8 cellular contexts compared by ENCODE assay signal in genomic region chr2:169480079-169480465, GRCh38. TPM values are rescaled to one million over a fixed set of nuclear protein-coding genes. Genes with fewer than 3 reads are reported as not detected.
A peak's percentile ranks its signal among the peaks of the same experiment; 100 is the strongest.
DNase-seq lines count a peak whose midpoint lies in the region; ATAC-seq, FAIRE-seq and TF ChIP-seq lines count a peak whose summit lies in the region.

No MANE protein-coding gene starts in this region.

- H3K27ac ChIP-seq in AG04450 (ENCODE audit: low read depth, low read length): no peak overlapping the region
- H3K27ac ChIP-seq in K562 (ENCODE audit: extremely low read depth, low read depth, low read length): peak overlapping the region; percentile 48
- H3K27ac ChIP-seq in mesendoderm (ENCODE audit: low read depth, low read length): no peak overlapping the region

- no peak overlapping the region for H2BK120ac ChIP-seq in mesendoderm (ENCODE audit: low read depth, low read length)

- 0 out of 3 replicates have a peak, but pooled peaks cover 2% of the 10 kb centered on the region for H3K79me2 ChIP-seq in K562 (ENCODE audit: control insufficient read depth, insufficient read depth, low read length)
- H3K79me2 ChIP-seq in mesendoderm (ENCODE audit: control insufficient read depth, insufficient read depth, low read length): no peaks in the 10 kb centered on the region

- no peaks in the 10 kb centered on the region for H3K9me1 ChIP-seq in K562 (ENCODE audit: control insufficient read depth, insufficient read depth, low read length)

- H3K4me3 ChIP-seq in AG04450 (ENCODE audit: low read depth, low read length): peak overlapping the region; percentile 78
- H3K4me3 ChIP-seq in HFF-Myc (replicated peaks; ENCODE audit: low read depth, low read length): peak overlapping the region; percentile 76
- peak overlapping the region; percentile 57 for H3K4me3 ChIP-seq in K562
- H3K4me3 ChIP-seq in mesendoderm (ENCODE audit: low read length): peak overlapping the region; percentile 25

- TF ChIP-seq CTCF in AG04450 (IDR thresholded peaks at IDR 0.05; ENCODE audit: low read depth, low read length) (no peak), HFF-Myc (IDR thresholded peaks at IDR 0.05; ENCODE audit: low read depth, low read length, missing control alignments) (no peak), K562 (IDR thresholded peaks at IDR 0.05 in 2 of 3, conservative IDR thresholded peaks at IDR 0.05 in 1 of 3; ENCODE audit: insufficient read depth in 2 of 3, low read depth in 1 of 3, low read length in 3 of 3) (no peak)

- 9% methylated on average over 9 of the region's 9 CpGs for WGBS in K562 (ENCODE audit: insufficient coverage, low coverage, missing lambda C conversion rate)
- WGBS in mesendoderm (ENCODE audit: extremely low coverage, insufficient coverage, low lambda C conversion rate): no CpG with 5 or more reads among the region's 9 CpGs

- H4K8ac ChIP-seq in mesendoderm (ENCODE audit: low read depth, low read length): no peak overlapping the region

- no peak overlapping the region for H2BK5ac ChIP-seq in mesendoderm (ENCODE audit: low read length)

- no peak for TF ChIP-seq RAD21 in K562 (CRISPR knock-in tag; conservative IDR thresholded peaks at IDR 0.05 in 1 of 2, IDR thresholded peaks at IDR 0.05 in 1 of 2)

- no peak overlapping the region for H2BK15ac ChIP-seq in mesendoderm (replicated peaks; ENCODE audit: low read depth)

- H3K9me3 ChIP-seq in AG04450 (ENCODE audit: control insufficient read depth, insufficient read depth, low read length) (no peaks in the 10 kb centered on the region; the same call in 1 of the 2 replicates), K562 (replicated peaks; ENCODE audit: control insufficient read depth, insufficient read depth, low read depth, low read length) (no peaks in the 10 kb centered on the region)

- in situ Hi-C loops in K562 (cut with MboI): no loop called here

- H3K27me3 ChIP-seq in AG04450 (ENCODE audit: control insufficient read depth, insufficient read depth, low read length) (no peaks in the 10 kb centered on the region), K562 (ENCODE audit: control insufficient read depth in 2 of 2, insufficient read depth in 2 of 2, low read length in 2 of 2) (no peaks in the 10 kb centered on the region), mesendoderm (ENCODE audit: insufficient read depth, low read length, poor library complexity) (peaks cover 2% of the 10 kb centered on the region)

- H3K79me1 ChIP-seq in mesendoderm (ENCODE audit: low read length): no peaks in the 10 kb centered on the region

- peak overlapping the region; percentile 98 for H2AFZ ChIP-seq in K562 (ENCODE audit: low read depth, low read length)

- BruUV-seq in K562 (replicated peaks; lab: Mats Ljungman, UMichigan): TSS peak; percentile 47

- POLR2A ChIA-PET in AG04450 (lab: Yijun Ruan, JAX): interaction anchor here (0.7 to 1.7 kb wide), 2 partner anchors 105 to 302 kb away, joined by 6 read pairs; partner anchors contain the start of gene PPIG
- POLR2A ChIA-PET in K562 (lab: Yijun Ruan, JAX): interaction anchor here (0.6 to 2.0 kb wide), 9 partner anchors 8 to 308 kb away, joined by 3 to 6 read pairs (median 3); no protein-coding TSS in a partner anchor

- H3K4ac ChIP-seq in mesendoderm (ENCODE audit: low read depth, low read length): no peak overlapping the region

- FAIRE-seq in K562 (lab: Jason Lieb, UNC): peak; percentile 42

- H3K4me2 ChIP-seq in K562 (ENCODE audit: insufficient read depth, low read length): peak overlapping the region; percentile 94
- peak overlapping the region; percentile 69 for H3K4me2 ChIP-seq in mesendoderm (ENCODE audit: low read length)

- no peak overlapping the region for H3K18ac ChIP-seq in mesendoderm (ENCODE audit: low read length)

- H3K36me3 ChIP-seq in K562 (ENCODE audit: control insufficient read depth, insufficient read depth, low read length) (peaks cover 3% of the 10 kb centered on the region; the same call in 1 of the 3 replicates), mesendoderm (ENCODE audit: control insufficient read depth, insufficient read depth, low read length) (no peaks in the 10 kb centered on the region)

- no peak overlapping the region for H2AK5ac ChIP-seq in mesendoderm (ENCODE audit: low read length)

- no peak overlapping the region for H4K5ac ChIP-seq in mesendoderm (ENCODE audit: low read length)

- no peak for TF ChIP-seq POLR2A in K562 (conservative IDR thresholded peaks at IDR 0.05)

- H3K56ac ChIP-seq in mesendoderm (ENCODE audit: low read length): peak overlapping the region; percentile 83

- H4K20me1 ChIP-seq in K562 (replicated peaks; ENCODE audit: control insufficient read depth, insufficient read depth, low read length): no peaks in the 10 kb centered on the region

- intact Hi-C loops in K562 (cut with micrococcal nuclease): no loop called here

- no peak for DNase-seq in AG04450 (ENCODE audit: low read depth, low spot score)
- DNase-seq in HFF-Myc (ENCODE audit: extremely low read depth, low read depth): no peak
- DNase-seq in K562 (ENCODE audit: extremely low read depth in 1 of 4, low spot score in 3 of 4): peak in 1 of 4 experiments; percentile 16
- peak; percentile 11 for DNase-seq in mesendoderm
- no peak for DNase-seq in NOMO-1 treated with dmso at 0.1 percent for 144 hours (lab: John Stamatoyannopoulos, UW; ENCODE audit: unreplicated experiment)
- DNase-seq in HuH-7.5 (ENCODE audit: low spot score): no peak

- H3K4me1 ChIP-seq in K562 (replicated peaks in 1 of 2; ENCODE audit: control insufficient read depth in 2 of 2, insufficient read depth in 2 of 2, low read length in 2 of 2) (peaks cover 6 to 10% of the 10 kb centered on the region in 2 experiments; a peak in 4 of 5 replicates), mesendoderm (ENCODE audit: control insufficient read depth, low read depth, low read length) (no peaks in the 10 kb centered on the region)

- ATAC-seq in K562: no peak
- no peak for ATAC-seq in GM18520 (IDR thresholded peaks at IDR 0.05; ENCODE audit: unreplicated experiment)
- ATAC-seq in GM21619 (IDR thresholded peaks at IDR 0.05; ENCODE audit: unreplicated experiment): no peak

- no peak for TF ChIP-seq EP300 in K562 (IDR thresholded peaks at IDR 0.05; ENCODE audit: low read length)

- H3K23ac ChIP-seq in mesendoderm (ENCODE audit: low read length): no peak overlapping the region

- peak overlapping the region; percentile 75 to 98 for H3K9ac ChIP-seq in K562 (ENCODE audit: insufficient read depth in 1 of 2, low read depth in 2 of 2, low read length in 2 of 2)
- peak overlapping the region; percentile 50 for H3K9ac ChIP-seq in mesendoderm (ENCODE audit: low read length)

- CTCF ChIA-PET in AG04450 (lab: Charles Lee): interaction anchor here (0.7 to 3.7 kb wide), 11 partner anchors 8 to 1393 kb away, joined by 3 to 11 read pairs (median 5); partner anchors contain the start of gene SSB
- CTCF ChIA-PET in K562 (lab: Yijun Ruan, JAX; ENCODE audit: low intra/inter-chr PET ratio): no interaction called here

TF ChIP-seq in K562, 482 proteins besides CTCF, POLR2A, EP300 and RAD21 (continues in another document):
- TF ChIP-seq DPF2 (IDR thresholded peaks at IDR 0.05): peak; percentile 4; the same call in 1 of the 2 replicates
- no peak for TF ChIP-seq MAZ (CRISPR knock-in tag; conservative IDR thresholded peaks at IDR 0.05 in 1 of 2, IDR thresholded peaks at IDR 0.05 in 1 of 2)

RNA-seq across cellular contexts. Expression of gene BBS5, which starts 0.8 kb away (rescaled TPM):
- polyA plus RNA-seq in AG04450 (2011; rRNA removed) (2.0 and 2.1 TPM in 2 replicates), K562 (2011; rRNA removed) (2.3 and 3.7 TPM in 2 replicates), K562 (2014; fragmentation: Illumina TruSeq; extraction: Trizol) (3.4 and 5.5 TPM in 2 replicates), K562 (2014; fragmentation: Nextera tagmentation; extraction: Ambion mirVana) (1 to 10 TPM in 1 of 2 experiments, under 1 TPM in 1; 0.48 to 1.4 TPM), K562 (2014; rRNA removed) (6.9 and 7.1 TPM in 2 replicates)
- polyA minus RNA-seq in AG04450 (2011; rRNA and poly(A)+ RNA removed): 4.5 and 5.8 TPM in 2 replicates
- 7.5 and 18.1 TPM in 2 replicates for total RNA-seq in K562 (2011; cell fraction: chromatin; rRNA removed; ENCODE audit: low replicate concordance)
- total RNA-seq in K562 (2011; cell fraction: nucleolus; rRNA removed): 2.2 and 4.5 TPM in 2 replicates
- 6.4 and 10.1 TPM in 2 replicates for total RNA-seq in K562 (2011; cell fraction: nucleoplasm; rRNA removed)
- total RNA-seq in K562 (2014; rRNA removed) (4.3 and 5.2 TPM in 2 replicates), K562 (2014; rRNA removed; fragmentation: Illumina TruSeq; extraction: Trizol) (4.7 and 4.8 TPM in 2 replicates), K562 (2015; rRNA removed; fragmentation: Illumina TruSeq; extraction: Trizol) (4.5 and 5.3 TPM in 2 replicates), K562 (2021) (5.0 and 6.5 TPM in 2 replicates)
- 2.1 and 5.2 TPM in 2 replicates for polyA plus RNA-seq in K562 (2011; cell fraction: cytosol; rRNA removed)
- polyA plus RNA-seq in K562 (2011; cell fraction: nucleus; rRNA removed): 2.7 and 4.4 TPM in 2 replicates
- 2.7 and 4.2 TPM in 2 replicates for polyA plus RNA-seq in K562 (2012)
- polyA minus RNA-seq in K562 (2011; rRNA and poly(A)+ RNA removed): 3.5 and 3.7 TPM in 2 replicates
- 1.1 and 2.5 TPM in 2 replicates for polyA minus RNA-seq in K562 (2011; cell fraction: cytosol; rRNA and poly(A)+ RNA removed)
- 3.8 and 6.9 TPM in 2 replicates for polyA minus RNA-seq in K562 (2011; cell fraction: nucleus; rRNA and poly(A)+ RNA removed)
- 0.49 TPM for polyA plus RNA-seq in mesendoderm (2013, experiment 1 of 2)
- polyA plus RNA-seq in mesendoderm (2013, experiment 2 of 2): 0.49 TPM

RNA-seq across cellular contexts. Expression of gene KLHL41, which starts 29.4 kb away (rescaled TPM):
- polyA plus RNA-seq in AG04450 (2011; rRNA removed) (0.22 and 0.26 TPM in 2 replicates), K562 (2011; rRNA removed) (0.08 and 0.15 TPM in 2 replicates), K562 (2014; fragmentation: Illumina TruSeq; extraction: Trizol) (0.09 and 0.14 TPM in 2 replicates), K562 (2014; fragmentation: Nextera tagmentation; extraction: Ambion mirVana) (under 1 TPM; 0.08 to 0.13 TPM), K562 (2014; rRNA removed) (0.03 and 1.5 TPM in 2 replicates)
- polyA minus RNA-seq in AG04450 (2011; rRNA and poly(A)+ RNA removed): 0.13 and 0.14 TPM in 2 replicates
- total RNA-seq in K562 (2011; cell fraction: chromatin; rRNA removed; ENCODE audit: low replicate concordance): 0.46 and 0.63 TPM in 2 replicates
- 0.17 and 0.79 TPM in 2 replicates for total RNA-seq in K562 (2011; cell fraction: nucleolus; rRNA removed)
- 0.29 TPM in 1 of 2 replicates, not detected in the other for total RNA-seq in K562 (2011; cell fraction: nucleoplasm; rRNA removed)
- total RNA-seq in K562 (2014; rRNA removed) (0.05 TPM in 1 of 2 replicates, not detected in the other), K562 (2014; rRNA removed; fragmentation: Illumina TruSeq; extraction: Trizol) (0.06 and 0.11 TPM in 2 replicates), K562 (2015; rRNA removed; fragmentation: Illumina TruSeq; extraction: Trizol) (0.19 and 0.22 TPM in 2 replicates), K562 (2021) (0.09 TPM in 1 of 2 replicates, not detected in the other)
- 0.04 TPM in 1 of 2 replicates, not detected in the other for polyA plus RNA-seq in K562 (2011; cell fraction: cytosol; rRNA removed)
- 0.14 and 0.22 TPM in 2 replicates for polyA plus RNA-seq in K562 (2011; cell fraction: nucleus; rRNA removed)
- polyA plus RNA-seq in K562 (2012): 0.08 and 0.16 TPM in 2 replicates
- 0.14 and 0.63 TPM in 2 replicates for polyA minus RNA-seq in K562 (2011; rRNA and poly(A)+ RNA removed)
- polyA minus RNA-seq in K562 (2011; cell fraction: cytosol; rRNA and poly(A)+ RNA removed): not detected in 2 replicates
- polyA minus RNA-seq in K562 (2011; cell fraction: nucleus; rRNA and poly(A)+ RNA removed): 0.13 and 0.56 TPM in 2 replicates
- polyA plus RNA-seq in mesendoderm (2013, experiment 1 of 2): not detected
- not detected for polyA plus RNA-seq in mesendoderm (2013, experiment 2 of 2)

Comparison
In these comparisons a context has a peak if more than half of its experiments do, and no peak if none do; other contexts are left out.
1. H3K4me3 ChIP-seq: peak in every context shown above with its lines; median percentile 78 in AG04450; 76 in HFF-Myc; 57 in K562; 25 in mesendoderm.